ENCODE assay signal across 9 cellular contexts in genomic region chr19:10780368-10780767, GRCh38. TPM values are rescaled to one million over a fixed set of nuclear protein-coding genes. Genes with fewer than 3 reads are reported as not detected.
A peak's percentile ranks its signal among the peaks of the same experiment; 100 is the strongest.
DNase-seq lines count a peak whose midpoint lies in the region; ATAC-seq and TF ChIP-seq lines count a peak whose summit lies in the region.
"Had no signal": no experiment of that assay in that cellular context is flagged by ENCODE, and none has a peak within 500 bp of the region (broad histone marks: within the 10 kb centered on the region; RNA-seq: fewer than 3 reads in every experiment).

No MANE protein-coding gene starts in this region.

- no peak for TF ChIP-seq CTCF in HFFc6 (IDR thresholded peaks at IDR 0.05)

- intact Hi-C loops in cardiac septum (cut with DNase I) = no loop called here

- H3K36me3 Mint-ChIP-seq in HFFc6 (ENCODE audit: low read depth) = peaks cover 31% of the 10 kb centered on the region
- peaks cover 76% of the 10 kb centered on the region for H3K36me3 Mint-ChIP-seq in activated CD4-positive, alpha-beta memory T cell treated with anti-CD3 and anti-CD28 coated beads, Interleukin-2, amount 10 ng/mL, durations not matched to agents 7 days and 5 days (ENCODE audit: low read depth)

- peaks cover 3% of the 10 kb centered on the region for H3K27me3 Mint-ChIP-seq in HFFc6 (ENCODE audit: insufficient read depth)
- no peaks in the 10 kb centered on the region for H3K27me3 Mint-ChIP-seq in activated CD4-positive, alpha-beta memory T cell treated with anti-CD3 and anti-CD28 coated beads, Interleukin-2, amount 10 ng/mL, durations not matched to agents 7 days and 5 days
- H3K27me3 Mint-ChIP-seq: central memory CD8-positive, alpha-beta T cell had no signal

- peaks cover 7% of the 10 kb centered on the region; the same call in 1 of the 2 replicates for H3K4me1 Mint-ChIP-seq in HFFc6 (ENCODE audit: low read depth)
- H3K4me1 Mint-ChIP-seq in activated CD4-positive, alpha-beta memory T cell treated with anti-CD3 and anti-CD28 coated beads, Interleukin-2, amount 10 ng/mL, durations not matched to agents 7 days and 5 days = peaks cover 38% of the 10 kb centered on the region

- CTCF ChIA-PET in activated CD4-positive, alpha-beta memory T cell treated with anti-CD3 and anti-CD28 coated beads, Interleukin-2, amount 10 ng/mL, durations not matched to agents 7 days and 5 days (lab: Charles Lee) = interaction anchor here (4.7 kb wide), 1 partner anchor 63 kb away, joined by 19 read pairs; the partner anchor contains the start of gene DNM2

- H3K27ac Mint-ChIP-seq in HFFc6 = peak overlapping the region; percentile 70
- peak overlapping the region; percentile 66 for H3K27ac Mint-ChIP-seq in activated CD4-positive, alpha-beta memory T cell treated with anti-CD3 and anti-CD28 coated beads, Interleukin-2, amount 10 ng/mL, durations not matched to agents 7 days and 5 days

- no peak for ATAC-seq in GM18867 (IDR thresholded peaks at IDR 0.05; ENCODE audit: unreplicated experiment)
- no peak for ATAC-seq in GM21737 (IDR thresholded peaks at IDR 0.05; ENCODE audit: unreplicated experiment)
- ATAC-seq in GM18861 (IDR thresholded peaks at IDR 0.05; ENCODE audit: unreplicated experiment) = no peak

- no peaks in the 10 kb centered on the region for H3K9me3 Mint-ChIP-seq in HFFc6
- no peaks in the 10 kb centered on the region for H3K9me3 Mint-ChIP-seq in activated CD4-positive, alpha-beta memory T cell treated with anti-CD3 and anti-CD28 coated beads, Interleukin-2, amount 10 ng/mL, durations not matched to agents 7 days and 5 days
- H3K9me3 Mint-ChIP-seq: central memory CD8-positive, alpha-beta T cell had no signal

- no peak overlapping the region for H3K4me3 ChIP-seq in skeletal muscle cell (ENCODE audit: low read depth, low read length)

- DNase-seq in HFFc6 (no peak), cardiac septum (ENCODE audit: low spot score) (peak; percentile 88), skeletal muscle cell (ENCODE audit: low read depth) (peak; percentile 67), activated gamma-delta T cell treated with Interleukin-2 at 50 U/mL for 16 hours (no peak)
- no peak for DNase-seq in activated CD4-positive, alpha-beta memory T cell treated with anti-CD3 and anti-CD28 coated beads, Interleukin-2, amount 10 ng/mL, durations not matched to agents 7 days and 5 days

- no peak overlapping the region for H3K4me3 Mint-ChIP-seq in HFFc6
- no peak overlapping the region for H3K4me3 Mint-ChIP-seq in activated CD4-positive, alpha-beta memory T cell treated with anti-CD3 and anti-CD28 coated beads, Interleukin-2, amount 10 ng/mL, durations not matched to agents 7 days and 5 days
- H3K4me3 Mint-ChIP-seq: central memory CD8-positive, alpha-beta T cell had no signal

- POLR2A ChIA-PET in activated CD4-positive, alpha-beta memory T cell treated with anti-CD3 and anti-CD28 coated beads, Interleukin-2, amount 10 ng/mL, durations not matched to agents 7 days and 5 days (lab: Charles Lee) = interaction anchor here (1.3 kb wide), 1 partner anchor 13 kb away, joined by 4 read pairs; no protein-coding TSS in a partner anchor

RNA-seq across cellular contexts. Expression of gene TMED1, which starts 55.6 kb away (rescaled TPM):
- total RNA-seq in HFFc6 (2021; fragmentation: NEBNext Ultra II Directional; extraction: Animal tissue kit (Norgen Biotek cat#: 25700)) = 10 to 100 TPM; 42.8 to 65.0 (median 48.1) TPM
- 10 to 100 TPM; 15.7 to 17.3 TPM for total RNA-seq in activated CD4-positive, alpha-beta memory T cell treated with anti-CD3 and anti-CD28 coated beads, Interleukin-2, amount 10 ng/mL, durations not matched to agents 7 days and 5 days
- 25.6 TPM for total RNA-seq in cardiac septum

Comparison
In these comparisons a context has a peak if more than half of its experiments do, and no peak if none do; other contexts are left out.
1. DNase-seq: peak in cardiac septum (single experiment) and skeletal muscle cell (single experiment); none in HFFc6 (single experiment), activated CD4-positive, alpha-beta memory T cell treated with anti-CD3 and anti-CD28 coated beads, Interleukin-2, amount 10 ng/mL, durations not matched to agents 7 days and 5 days (single experiment) and activated gamma-delta T cell treated with Interleukin-2 at 50 U/mL for 16 hours (single experiment).